ENCODE assay signal across 4 cellular contexts in genomic region chr16:70149296-70149695, GRCh38. TPM values are rescaled to one million over a fixed set of nuclear protein-coding genes. Genes with fewer than 3 reads are reported as not detected.
"Had no signal": no experiment of that assay in that cellular context is flagged by ENCODE, and none has a peak within 500 bp of the region (broad histone marks: within the 10 kb centered on the region; RNA-seq: fewer than 3 reads in every experiment).

No MANE protein-coding gene starts in this region.

RNA-seq across cellular contexts. Expression of gene CLEC18C, which starts 24.3 kb away (rescaled TPM):
- total RNA-seq: dermis blood vessel endothelial cell, glomerular endothelial cell, left ventricle myocardium inferior, mesothelial cell of epicardium had no signal
